In the genomic region with DNA sequence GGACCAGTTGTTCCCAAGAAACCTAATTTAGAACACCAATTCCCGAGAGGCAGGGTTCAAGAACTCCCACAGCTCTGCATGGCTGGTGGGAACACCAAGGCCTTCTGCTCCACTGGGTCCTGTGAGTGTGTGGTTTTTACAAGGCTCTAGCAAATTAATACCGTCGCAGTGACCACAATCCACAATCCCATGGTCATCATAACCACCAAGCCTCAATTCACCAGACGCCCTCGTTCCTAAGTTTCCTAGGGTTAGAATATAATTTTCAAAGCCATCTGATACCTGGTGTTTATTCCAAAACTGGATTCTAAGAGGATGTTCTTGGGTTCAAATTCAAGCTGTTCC, we compare ENCODE assay signal across 18 cellular contexts.
DNase-seq lines count a peak whose midpoint lies in the region; ATAC-seq and TF ChIP-seq lines count a peak whose summit lies in the region.
"Had no signal": no experiment of that assay in that cellular context is flagged by ENCODE, and none has a peak within 500 bp of the region (broad histone marks: within the 10 kb centered on the region; RNA-seq: fewer than 3 reads in every experiment).

No MANE protein-coding gene starts in this region.

- TF ChIP-seq POLR2A in right lobe of liver (IDR thresholded peaks at IDR 0.05) (no peak), suprapubic skin (IDR thresholded peaks at IDR 0.05) (no peak)

- H3K36me3 ChIP-seq in right lobe of liver (no peaks in the 10 kb centered on the region), suprapubic skin (no peaks in the 10 kb centered on the region)
- H3K36me3 ChIP-seq: lower lobe of right lung had no signal

- TF ChIP-seq CTCF in astrocyte of the cerebellum (IDR thresholded peaks at IDR 0.05; ENCODE audit: low read depth, low read length, missing control alignments), result no peak
- TF ChIP-seq CTCF in right lobe of liver (IDR thresholded peaks at IDR 0.05), result no peak
- no peak for TF ChIP-seq CTCF in suprapubic skin (IDR thresholded peaks at IDR 0.05)

- no peak for ATAC-seq in right lobe of liver
- no peak for ATAC-seq in GM21515 (IDR thresholded peaks at IDR 0.05; ENCODE audit: unreplicated experiment)
- no peak for ATAC-seq in GM21576 (IDR thresholded peaks at IDR 0.05; ENCODE audit: unreplicated experiment)
- ATAC-seq: activated CD4-positive, CD25-positive, alpha-beta regulatory T cell treated with anti-CD3 and anti-CD28 coated beads, Interleukin-2, amount 50 U/mL, for 24 hours; lower lobe of right lung had no signal

- DNase-seq in LHCN-M2 (ENCODE audit: low read depth) (peak; percentile 18), astrocyte of the cerebellum (ENCODE audit: low read depth) (peak; percentile 27), right lobe of liver (no peak), suprapubic skin (ENCODE audit: low spot score in 2 of 2) (no peak), HT-29 (ENCODE audit: low spot score) (no peak), NCI-H1417 treated with DMSO at 0.1 percent for 48 hours (lab: John Stamatoyannopoulos, UW) (no peak)
- DNase-seq: anterior cingulate cortex, cortex of kidney, GOT3, lower lobe of right lung, NCI-H1105, NCI-H524 treated with DMSO at 0.1 percent for 48 hours, nephron progenitor cell had no signal

- in situ Hi-C loops in astrocyte of the cerebellum (cut with HindIII; ENCODE audit: low sequenced_read_pairs), result no loop called here

- TF ChIP-seq EP300 in suprapubic skin (IDR thresholded peaks at IDR 0.05), result no peak

- H3K27ac ChIP-seq in right lobe of liver, result peak overlapping the region in 2 of 3 donors; percentile 54 to 57
- peak overlapping the region; percentile 76 for H3K27ac ChIP-seq in suprapubic skin
- H3K27ac ChIP-seq: epithelial cell of prostate, KMS-11 had no signal

- intact Hi-C loops in right lobe of liver (cut with DNase I), result no loop called here

- H3K9me3 ChIP-seq in right lobe of liver (no peaks in the 10 kb centered on the region), suprapubic skin (no peaks in the 10 kb centered on the region)
- H3K9me3 ChIP-seq: lower lobe of right lung had no signal

- WGBS in right lobe of liver (ENCODE audit: insufficient coverage, low coverage, low lambda C conversion rate, missing lambda C conversion rate), result 65% methylated on average over 2 of the region's 5 CpGs
- WGBS in suprapubic skin, result 92% methylated on average over 5 of the region's 5 CpGs

- no peak overlapping the region for H3K4me3 ChIP-seq in astrocyte of the cerebellum (ENCODE audit: low read depth, low read length)
- H3K4me3 ChIP-seq in right lobe of liver, result no peak overlapping the region
- H3K4me3 ChIP-seq in suprapubic skin, result no peak overlapping the region
- H3K4me3 ChIP-seq: lower lobe of right lung had no signal

- H3K27me3 ChIP-seq in right lobe of liver, result no peaks in the 10 kb centered on the region
- no peaks in the 10 kb centered on the region for H3K27me3 ChIP-seq in suprapubic skin

- H3K4me1 ChIP-seq in right lobe of liver (peaks cover 0 to 63% (median 31%) of the 10 kb centered on the region in 4 donors), suprapubic skin (peaks cover 97% of the 10 kb centered on the region)

Comparison
In these comparisons a context has a peak if more than half of its experiments do, and no peak if none do; other contexts are left out.
1. DNase-seq: peak in LHCN-M2 (single experiment) and astrocyte of the cerebellum (single experiment); none in right lobe of liver (0 of 3), suprapubic skin (0 of 2), HT-29 (single experiment) and NCI-H1417 treated with DMSO at 0.1 percent for 48 hours (single experiment).